In the genomic region with DNA sequence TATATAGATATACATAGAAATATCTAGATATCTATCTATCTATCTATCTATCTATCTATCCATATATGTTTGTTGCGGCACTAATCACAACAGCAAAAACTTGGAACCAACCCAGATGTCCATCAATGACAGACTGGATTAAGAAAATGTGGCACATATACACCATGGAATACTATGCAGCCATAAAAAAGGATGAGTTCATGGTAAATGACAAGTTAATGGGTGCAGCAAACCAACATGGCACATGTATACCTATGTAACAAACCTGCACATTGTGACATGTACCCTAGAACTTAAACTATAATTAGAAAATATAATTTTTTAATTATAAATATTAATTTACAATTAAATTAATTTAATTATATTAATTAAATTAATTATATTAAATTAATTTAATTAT, we compare ENCODE assay signal across 11 cellular contexts. TPM values are rescaled to one million over a fixed set of nuclear protein-coding genes. Genes with fewer than 3 reads are reported as not detected.
"Had no signal": no experiment of that assay in that cellular context is flagged by ENCODE, and none has a peak within 500 bp of the region (broad histone marks: within the 10 kb centered on the region; RNA-seq: fewer than 3 reads in every experiment).

No MANE protein-coding gene starts in this region.

RNA-seq across cellular contexts. Expression of gene PDHA2, which starts 29.5 kb away (rescaled TPM):
- total RNA-seq: OCI-LY7, PC-3, PC-9, Peyer's patch, Right ventricle myocardium inferior, Right ventricle myocardium superior, RPMI7951, SJCRH30, SJSA1, SK-MEL-5 had no signal
- polyA plus RNA-seq: SK-N-SH had no signal
